8 cellular contexts compared by ENCODE assay signal in genomic region chr1:31422505-31423319, GRCh38. TPM values are rescaled to one million over a fixed set of nuclear protein-coding genes. Genes with fewer than 3 reads are reported as not detected.
DNase-seq lines count a peak whose midpoint lies in the region; FAIRE-seq and TF ChIP-seq lines count a peak whose summit lies in the region.

No MANE protein-coding gene starts in this region.

- H3K4me3 ChIP-seq in AG04450 (ENCODE audit: low read depth, low read length) (no peak overlapping the region), breast epithelium (no peak overlapping the region), kidney (ENCODE audit: low read length in 2 of 2) (no peak overlapping the region)

- peak overlapping the region; percentile 87 for H3K27ac ChIP-seq in AG04450 (ENCODE audit: low read depth, low read length)
- no peak overlapping the region for H3K27ac ChIP-seq in VCaP
- H3K27ac ChIP-seq in breast epithelium, result peak overlapping the region; percentile 61 to 82
- peak overlapping the region in 1 of 2 donors; percentile 32 for H3K27ac ChIP-seq in kidney (ENCODE audit: low read depth in 2 of 2, low read length in 2 of 2)

- H3K9me3 ChIP-seq in AG04450 (ENCODE audit: control insufficient read depth, insufficient read depth, low read length), result no peaks in the 10 kb centered on the region
- no peaks in the 10 kb centered on the region for H3K9me3 ChIP-seq in breast epithelium
- no peaks in the 10 kb centered on the region for H3K9me3 ChIP-seq in kidney (ENCODE audit: control insufficient read depth in 1 of 2, low read length in 2 of 2)

- intact Hi-C loops in breast epithelium (cut with DNase I; ENCODE audit: low total_unique reads) (no loop called here), kidney (cut with DNase I) (loop anchor here (10.0 kb wide), 1 partner anchor 238 kb away; no protein-coding TSS in a partner anchor)

- no peak overlapping the region for H3K9ac ChIP-seq in kidney (ENCODE audit: low read length in 2 of 2)

- no peaks in the 10 kb centered on the region for H3K27me3 ChIP-seq in AG04450 (ENCODE audit: control insufficient read depth, insufficient read depth, low read length)
- no peaks in the 10 kb centered on the region for H3K27me3 ChIP-seq in breast epithelium

- CTCF ChIA-PET in AG04450 (lab: Charles Lee), result interaction anchor here (0.5 to 9.2 kb wide), 30 partner anchors 9 to 512 kb away, joined by 3 to 238 read pairs (median 5); partner anchors contain the start of genes SNRNP40 and ZCCHC17

- no peaks in the 10 kb centered on the region for H3K4me1 ChIP-seq in breast epithelium
- peaks cover 6 to 10% of the 10 kb centered on the region in 2 donors for H3K4me1 ChIP-seq in kidney (ENCODE audit: control insufficient read depth in 1 of 2, insufficient read depth in 1 of 2, low read depth in 1 of 2, low read length in 2 of 2)

- DNase-seq in AG04450 (ENCODE audit: low read depth, low spot score) (peak; percentile 55), GM13977 (ENCODE audit: low spot score) (peak; percentile 77), NCI-H2107 (lab: John Stamatoyannopoulos, UW) (peak; percentile 81), breast epithelium (ENCODE audit: low spot score in 2 of 2) (peak; percentile 67 to 73), kidney (peak; percentile 87), NCI-H1048 (lab: John Stamatoyannopoulos, UW) (no peak)
- peak; percentile 50 to 65 for DNase-seq in stimulated activated CD4-positive, alpha-beta T cell treated with anti-CD3 and anti-CD28 coated beads, Interleukin-15, amount 100 ng/mL, for 48 hours (ENCODE audit: low read depth in 2 of 2)

- TF ChIP-seq POLR2A in breast epithelium (IDR thresholded peaks at IDR 0.05), result no peak

- TF ChIP-seq CTCF in AG04450 (IDR thresholded peaks at IDR 0.05; ENCODE audit: low read depth, low read length), result peak; percentile 99
- TF ChIP-seq CTCF in GM13977 (IDR thresholded peaks at IDR 0.05; ENCODE audit: extremely low read depth, insufficient read depth, missing control alignments), result peak; percentile 88
- TF ChIP-seq CTCF in VCaP (conservative IDR thresholded peaks at IDR 0.05), result peak; percentile 95
- TF ChIP-seq CTCF in breast epithelium (IDR thresholded peaks at IDR 0.05), result peak; percentile 93 to 96 (median 93)
- TF ChIP-seq CTCF in kidney (IDR thresholded peaks at IDR 0.05; ENCODE audit: borderline replicate concordance, extremely low read depth, insufficient read depth), result peak; percentile 98

- H3K36me3 ChIP-seq in breast epithelium (no peaks in the 10 kb centered on the region), kidney (ENCODE audit: control insufficient read depth in 1 of 2, insufficient read depth in 2 of 2, low read length in 2 of 2) (peaks cover 3 to 27% of the 10 kb centered on the region in 2 donors)

- FAIRE-seq in kidney (lab: Jason Lieb, UNC), result peak; percentile 54

- in situ Hi-C loops in GM13977 (cut with MboI; ENCODE audit: low pct_unique_long_range_greater_than_20kb, low sequenced_read_pairs, unreplicated experiment), result no loop called here

- POLR2A ChIA-PET in AG04450 (lab: Yijun Ruan, JAX), result interaction anchor here (0.5 to 1.3 kb wide), 6 partner anchors 8 to 126 kb away, joined by 3 to 7 read pairs (median 3); partner anchors contain the start of genes SNRNP40 and ZCCHC17

RNA-seq across cellular contexts. Expression of gene SERINC2, which starts 9.7 kb away (rescaled TPM):
- polyA plus RNA-seq in AG04450 (2011; rRNA removed) (46.0 and 61.3 TPM in 2 replicates), kidney (ENCODE audit: insufficient read depth, low read depth, low replicate concordance) (99.2 TPM)
- 50.1 and 77.3 TPM in 2 replicates for polyA minus RNA-seq in AG04450 (2011; rRNA and poly(A)+ RNA removed)
- total RNA-seq in breast epithelium (10 to 100 TPM; 10.4 to 50.6 (median 30.5) TPM), kidney (126 TPM)

RNA-seq across cellular contexts. Expression of gene FABP3, which starts 49.8 kb away (rescaled TPM):
- polyA plus RNA-seq in AG04450 (2011; rRNA removed) (14.5 and 19.8 TPM in 2 replicates), kidney (ENCODE audit: insufficient read depth, low read depth, low replicate concordance) (542 TPM)
- 11.0 and 11.4 TPM in 2 replicates for polyA minus RNA-seq in AG04450 (2011; rRNA and poly(A)+ RNA removed)
- total RNA-seq in breast epithelium (10 to 100 TPM in 2 of 3 donors, 1 to 10 TPM in 1; 7.9 to 15.5 (median 15.0) TPM), kidney (25.0 TPM)
